Comparison of ENCODE assay signal across 15 cellular contexts in the genomic region with DNA sequence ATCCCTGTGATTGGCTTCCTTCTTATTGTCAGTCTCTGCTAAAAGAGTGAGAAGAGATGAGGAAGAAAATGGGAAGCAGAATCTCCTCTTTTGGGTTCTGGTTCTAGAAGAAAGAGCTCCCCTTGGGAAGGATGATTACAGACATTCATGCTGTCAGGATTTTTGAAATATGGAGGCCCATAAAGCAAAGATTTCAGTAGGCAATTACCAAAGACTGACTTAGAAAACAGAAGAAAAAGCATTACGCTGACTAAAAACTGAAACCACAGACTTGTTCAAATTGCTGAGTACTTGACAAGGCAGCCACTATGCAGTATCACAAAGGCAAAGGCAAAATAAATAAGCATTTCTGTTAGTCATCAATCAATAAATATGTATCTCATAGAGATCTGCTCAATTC.
A peak's percentile ranks its signal among the peaks of the same experiment; 100 is the strongest.
DNase-seq lines count a peak whose midpoint lies in the region; ATAC-seq, FAIRE-seq and TF ChIP-seq lines count a peak whose summit lies in the region.
"Had no signal": no experiment of that assay in that cellular context is flagged by ENCODE, and none has a peak within 500 bp of the region (broad histone marks: within the 10 kb centered on the region; RNA-seq: fewer than 3 reads in every experiment).

No MANE protein-coding gene starts in this region.

- DNase-seq in astrocyte (ENCODE audit: low read depth) (peak; percentile 14), HUDEP-2 (lab: John Stamatoyannopoulos, UW; ENCODE audit: unreplicated experiment in 76 of 76) (no peak), upper lobe of right lung (no peak), NOMO-1 treated with dmso at 0.1 percent for 144 hours (lab: John Stamatoyannopoulos, UW; ENCODE audit: unreplicated experiment) (no peak), kidney (no peak)
- DNase-seq: activated T-cell treated with anti-CD3 and anti-CD28 coated beads, Interleukin-2, amount 50 U/mL, for 48 hours; brain microvascular endothelial cell; DMS153; psoas muscle; SHP77; WERI-Rb-1 had no signal

- H3K4me1 ChIP-seq in astrocyte (ENCODE audit: insufficient read depth, low read length) (no peaks in the 10 kb centered on the region), upper lobe of right lung (no peaks in the 10 kb centered on the region), kidney (ENCODE audit: control insufficient read depth in 1 of 2, insufficient read depth in 1 of 2, low read depth in 1 of 2, low read length in 2 of 2) (no peaks in the 10 kb centered on the region)
- H3K4me1 ChIP-seq: psoas muscle had no signal

- H3K27ac Mint-ChIP-seq in astrocyte (ENCODE audit: unreplicated experiment) = no peak overlapping the region
- H3K27ac Mint-ChIP-seq: memory B cell had no signal

- H3K9ac ChIP-seq in astrocyte (ENCODE audit: low read length) = no peak overlapping the region
- H3K9ac ChIP-seq in kidney (ENCODE audit: low read length in 2 of 2) = no peak overlapping the region

- H4K20me1 ChIP-seq in astrocyte (ENCODE audit: insufficient read depth, low read length) = no peaks in the 10 kb centered on the region

- H3K4me1 Mint-ChIP-seq in astrocyte (ENCODE audit: low read depth, unreplicated experiment) = peaks cover 3% of the 10 kb centered on the region

- no peaks in the 10 kb centered on the region for H3K27me3 Mint-ChIP-seq in astrocyte (ENCODE audit: low read depth, unreplicated experiment)

- FAIRE-seq in astrocyte (lab: Jason Lieb, UNC) (no peak), kidney (lab: Jason Lieb, UNC) (no peak)

- no peaks in the 10 kb centered on the region for H3K36me3 Mint-ChIP-seq in astrocyte (ENCODE audit: low read depth, unreplicated experiment)
- H3K36me3 Mint-ChIP-seq: memory B cell had no signal

- intact Hi-C loops in upper lobe of right lung (cut with DNase I) = no loop called here
- intact Hi-C loops in kidney (cut with DNase I) = no loop called here

- TF ChIP-seq CTCF in astrocyte (IDR thresholded peaks at IDR 0.05; ENCODE audit: insufficient read depth, low read depth, low read length) (no peak), upper lobe of right lung (IDR thresholded peaks at IDR 0.05) (no peak), kidney (IDR thresholded peaks at IDR 0.05; ENCODE audit: borderline replicate concordance, extremely low read depth, insufficient read depth) (no peak)

- no peak overlapping the region for H2AFZ ChIP-seq in astrocyte (ENCODE audit: low read depth, low read length)

- no peak overlapping the region for H3K4me3 Mint-ChIP-seq in astrocyte (ENCODE audit: unreplicated experiment)
- H3K4me3 Mint-ChIP-seq: memory B cell had no signal

- no peaks in the 10 kb centered on the region for H3K27me3 ChIP-seq in astrocyte (ENCODE audit: insufficient read depth, low read length)
- no peaks in the 10 kb centered on the region for H3K27me3 ChIP-seq in upper lobe of right lung
- H3K27me3 ChIP-seq: brain microvascular endothelial cell had no signal

- ATAC-seq in GM18502 (IDR thresholded peaks at IDR 0.05; ENCODE audit: poor library complexity, unreplicated experiment) = peak; percentile 93
- ATAC-seq in GM21423 (IDR thresholded peaks at IDR 0.05; ENCODE audit: unreplicated experiment) = peak; percentile 67
- ATAC-seq in HG03025 (IDR thresholded peaks at IDR 0.05; ENCODE audit: low FRiP score, unreplicated experiment) = peak; percentile 69
- no peak for ATAC-seq in upper lobe of right lung
- ATAC-seq: psoas muscle had no signal

- no peak overlapping the region for H3K27ac ChIP-seq in astrocyte (ENCODE audit: low read depth, low read length)
- no peak overlapping the region for H3K27ac ChIP-seq in upper lobe of right lung
- no peak overlapping the region for H3K27ac ChIP-seq in kidney (ENCODE audit: low read depth in 2 of 2, low read length in 2 of 2)
- H3K27ac ChIP-seq: brain microvascular endothelial cell, psoas muscle, WERI-Rb-1 had no signal

- H3K9me3 Mint-ChIP-seq in astrocyte (ENCODE audit: unreplicated experiment) = peaks cover 3% of the 10 kb centered on the region
- H3K9me3 Mint-ChIP-seq: memory B cell had no signal

- H3K36me3 ChIP-seq in astrocyte (ENCODE audit: insufficient read depth, low read length) = no peaks in the 10 kb centered on the region
- H3K36me3 ChIP-seq in upper lobe of right lung = no peaks in the 10 kb centered on the region
- no peaks in the 10 kb centered on the region for H3K36me3 ChIP-seq in kidney (ENCODE audit: control insufficient read depth in 1 of 2, insufficient read depth in 2 of 2, low read length in 2 of 2)
- H3K36me3 ChIP-seq: brain microvascular endothelial cell, WERI-Rb-1 had no signal

- H3K9me3 ChIP-seq in astrocyte (ENCODE audit: insufficient read depth, low read depth, low read length) (no peaks in the 10 kb centered on the region), upper lobe of right lung (no peaks in the 10 kb centered on the region), kidney (ENCODE audit: control insufficient read depth in 1 of 2, low read length in 2 of 2) (no peaks in the 10 kb centered on the region)
- H3K9me3 ChIP-seq: psoas muscle had no signal

- no peaks in the 10 kb centered on the region for H3K79me2 ChIP-seq in astrocyte (ENCODE audit: insufficient read depth, low read length)

- no peak overlapping the region for H3K4me3 ChIP-seq in astrocyte (ENCODE audit: insufficient read depth, low read depth, low read length)
- H3K4me3 ChIP-seq in upper lobe of right lung = no peak overlapping the region
- no peak overlapping the region for H3K4me3 ChIP-seq in kidney (ENCODE audit: low read length in 2 of 2)
- H3K4me3 ChIP-seq: psoas muscle had no signal

- H3K4me2 ChIP-seq in astrocyte (ENCODE audit: low read length) = no peak overlapping the region
